In genomic region chr17:17811381-17812210, GRCh38 we compare ENCODE assay signal across 7 cellular contexts. TPM values are rescaled to one million over a fixed set of nuclear protein-coding genes. Genes with fewer than 3 reads are reported as not detected.
DNase-seq lines count a peak whose midpoint lies in the region; ATAC-seq, FAIRE-seq and TF ChIP-seq lines count a peak whose summit lies in the region.

No MANE protein-coding gene starts in this region.

- peaks cover 25% of the 10 kb centered on the region for H3K4me1 ChIP-seq in prostate gland (replicated peaks)

- H3K27ac ChIP-seq in epithelial cell of prostate (peak overlapping the region; percentile 23), prostate gland (peak overlapping the region; percentile 80 to 94)

- H3K27me3 ChIP-seq in prostate gland (replicated peaks; ENCODE audit: insufficient read depth): no peaks in the 10 kb centered on the region

- peak; percentile 66 for DNase-seq in NCI-H510A (lab: John Stamatoyannopoulos, UW)
- DNase-seq in epithelial cell of prostate (ENCODE audit: low read depth, low spot score): no peak
- DNase-seq in prostate gland (ENCODE audit: low spot score): no peak
- DNase-seq in OCI-M1 (lab: John Stamatoyannopoulos, UW): no peak
- DNase-seq in DMS153 treated with DMSO at 0.1 percent for 48 hours (lab: John Stamatoyannopoulos, UW; ENCODE audit: unreplicated experiment): no peak

- FAIRE-seq in G401.6 (lab: Jason Lieb, UNC): peak; percentile 71

- TF ChIP-seq CTCF in prostate gland (IDR thresholded peaks at IDR 0.05): no peak

- no peak for ATAC-seq in GM21381 (IDR thresholded peaks at IDR 0.05; ENCODE audit: unreplicated experiment)

- peaks cover 0 to 3% of the 10 kb centered on the region in 2 donors for H3K36me3 ChIP-seq in prostate gland

- WGBS in prostate gland: 21% methylated on average over 15 of the region's 15 CpGs

- no peak for TF ChIP-seq POLR2A in prostate gland (IDR thresholded peaks at IDR 0.05)

- H3K4me3 ChIP-seq in prostate gland: no peak overlapping the region

- intact Hi-C loops in prostate gland (cut with DNase I): loop anchor here (2.0 to 10.0 kb wide), 2 partner anchors 49 to 223 kb away; partner anchors contain the start of genes ATPAF2 and GID4

- no peaks in the 10 kb centered on the region for H3K9me3 ChIP-seq in prostate gland

RNA-seq across cellular contexts. Expression of gene SREBF1, which starts 25.2 kb away (rescaled TPM):
- total RNA-seq in prostate gland: 100 to 1,000 TPM; 134 to 299 TPM
